23 cellular contexts compared by ENCODE assay signal in genomic region chr3:25097023-25097422, GRCh38.
"Had no signal": no experiment of that assay in that cellular context is flagged by ENCODE, and none has a peak within 500 bp of the region (broad histone marks: within the 10 kb centered on the region; RNA-seq: fewer than 3 reads in every experiment).

No MANE protein-coding gene starts in this region.

- H3K4me2 ChIP-seq: hepatocyte had no signal

- H3K79me2 ChIP-seq: hepatocyte had no signal

- ATAC-seq: activated naive CD8-positive, alpha-beta T cell treated with anti-CD3 and anti-CD28 coated beads, Interleukin-2, amount 50 U/mL, for 24 hours; activated T-cell treated with anti-CD3 and anti-CD28 coated beads, Interleukin-2, amount 50 U/mL, for 4 hours; left lung had no signal

- DNase-seq: activated CD4-positive, alpha-beta T cell treated with anti-CD3 and anti-CD28 coated beads, Interleukin-2, amount 50 U/mL, for 1 hour; activated CD4-positive, CD25-positive, alpha-beta regulatory T cell treated with anti-CD3 and anti-CD28 coated beads, Interleukin-2, amount 50 U/mL, for 72 hours; activated CD8-positive, alpha-beta memory T cell treated with anti-CD3 and anti-CD28 coated beads, Interleukin-2, amount 50 U/mL, for 4 hours; activated naive CD4-positive, alpha-beta T cell treated with anti-CD3 and anti-CD28 coated beads, Interleukin-2, amount 10 ng/mL, durations not matched to agents 7 days and 5 days; activated naive CD8-positive, alpha-beta T cell treated with anti-CD3 and anti-CD28 coated beads, Interleukin-2, amount 50 U/mL, for 24 hours; activated T-cell treated with anti-CD3 and anti-CD28 coated beads, Interleukin-2, amount 50 U/mL, for 4 hours; anterior cingulate cortex; dermis blood vessel endothelial cell; effector memory CD4-positive, alpha-beta T cell; left lung; mammary epithelial cell; midbrain; posterior cingulate gyrus; retina; stimulated activated CD4-positive, alpha-beta T cell treated with anti-CD3 and anti-CD28 coated beads, Interleukin-12 subunit alpha, Interleukin-12 subunit beta, amount 100 ng/mL, for 4 hours; stimulated activated CD4-positive, alpha-beta T cell treated with anti-CD3 and anti-CD28 coated beads, Interleukin-1b, Interleukin-23, amount 100 ng/mL, for 48 hours; stimulated activated CD8-positive, alpha-beta memory T cell treated with anti-CD3 and anti-CD28 coated beads, Interleukin-4, amount 100 ng/mL, for 48 hours; stimulated activated naive CD4-positive, alpha-beta T cell; T-helper 2 cell had no signal

- H3K4me1 ChIP-seq: left lung had no signal

- H3K9me3 ChIP-seq: esophagus muscularis mucosa, left lung, thyroid gland had no signal

- H2AFZ ChIP-seq: hepatocyte had no signal

- H3K27ac ChIP-seq: esophagus muscularis mucosa, hepatocyte, left lung, thyroid gland, VCaP had no signal

- H3K4me3 ChIP-seq: esophagus muscularis mucosa, hepatocyte, left lung, thyroid gland had no signal

- H3K36me3 ChIP-seq: esophagus muscularis mucosa, left lung, thyroid gland had no signal

- H3K27me3 ChIP-seq: esophagus muscularis mucosa, hepatocyte, left lung, thyroid gland had no signal
